In the genomic region with DNA sequence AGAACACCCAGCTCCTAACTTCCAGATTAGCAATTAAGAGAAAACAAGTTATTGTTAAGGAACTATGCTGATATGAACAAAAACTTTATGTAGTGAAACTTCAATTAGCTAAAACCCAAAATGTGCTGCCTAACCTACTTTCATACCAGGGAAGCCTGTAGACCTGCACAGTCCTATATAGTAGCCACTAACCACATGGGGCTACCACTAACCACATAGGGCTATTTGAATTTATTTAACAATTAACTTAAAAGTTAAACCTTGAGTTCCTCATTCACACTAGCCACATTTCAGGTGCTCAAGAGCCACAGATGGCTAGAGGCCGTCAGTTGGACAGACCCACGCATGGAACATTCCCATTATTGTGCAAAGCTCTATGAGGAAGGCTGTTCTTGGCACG, we compare ENCODE assay signal across 1 cellular context.
TF ChIP-seq lines count a peak whose summit lies in the region.

No MANE protein-coding gene starts in this region.

TF ChIP-seq in GM23338, 12 proteins besides CTCF, POLR2A, EP300 and RAD21 (continued from another document):
- TF ChIP-seq, protein P1, sequence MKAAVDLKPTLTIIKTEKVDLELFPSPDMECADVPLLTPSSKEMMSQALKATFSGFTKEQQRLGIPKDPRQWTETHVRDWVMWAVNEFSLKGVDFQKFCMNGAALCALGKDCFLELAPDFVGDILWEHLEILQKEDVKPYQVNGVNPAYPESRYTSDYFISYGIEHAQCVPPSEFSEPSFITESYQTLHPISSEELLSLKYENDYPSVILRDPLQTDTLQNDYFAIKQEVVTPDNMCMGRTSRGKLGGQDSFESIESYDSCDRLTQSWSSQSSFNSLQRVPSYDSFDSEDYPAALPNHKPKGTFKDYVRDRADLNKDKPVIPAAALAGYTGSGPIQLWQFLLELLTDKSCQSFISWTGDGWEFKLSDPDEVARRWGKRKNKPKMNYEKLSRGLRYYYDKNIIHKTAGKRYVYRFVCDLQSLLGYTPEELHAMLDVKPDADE (IDR thresholded peaks at IDR 0.05): no peak
- TF ChIP-seq, protein P2, sequence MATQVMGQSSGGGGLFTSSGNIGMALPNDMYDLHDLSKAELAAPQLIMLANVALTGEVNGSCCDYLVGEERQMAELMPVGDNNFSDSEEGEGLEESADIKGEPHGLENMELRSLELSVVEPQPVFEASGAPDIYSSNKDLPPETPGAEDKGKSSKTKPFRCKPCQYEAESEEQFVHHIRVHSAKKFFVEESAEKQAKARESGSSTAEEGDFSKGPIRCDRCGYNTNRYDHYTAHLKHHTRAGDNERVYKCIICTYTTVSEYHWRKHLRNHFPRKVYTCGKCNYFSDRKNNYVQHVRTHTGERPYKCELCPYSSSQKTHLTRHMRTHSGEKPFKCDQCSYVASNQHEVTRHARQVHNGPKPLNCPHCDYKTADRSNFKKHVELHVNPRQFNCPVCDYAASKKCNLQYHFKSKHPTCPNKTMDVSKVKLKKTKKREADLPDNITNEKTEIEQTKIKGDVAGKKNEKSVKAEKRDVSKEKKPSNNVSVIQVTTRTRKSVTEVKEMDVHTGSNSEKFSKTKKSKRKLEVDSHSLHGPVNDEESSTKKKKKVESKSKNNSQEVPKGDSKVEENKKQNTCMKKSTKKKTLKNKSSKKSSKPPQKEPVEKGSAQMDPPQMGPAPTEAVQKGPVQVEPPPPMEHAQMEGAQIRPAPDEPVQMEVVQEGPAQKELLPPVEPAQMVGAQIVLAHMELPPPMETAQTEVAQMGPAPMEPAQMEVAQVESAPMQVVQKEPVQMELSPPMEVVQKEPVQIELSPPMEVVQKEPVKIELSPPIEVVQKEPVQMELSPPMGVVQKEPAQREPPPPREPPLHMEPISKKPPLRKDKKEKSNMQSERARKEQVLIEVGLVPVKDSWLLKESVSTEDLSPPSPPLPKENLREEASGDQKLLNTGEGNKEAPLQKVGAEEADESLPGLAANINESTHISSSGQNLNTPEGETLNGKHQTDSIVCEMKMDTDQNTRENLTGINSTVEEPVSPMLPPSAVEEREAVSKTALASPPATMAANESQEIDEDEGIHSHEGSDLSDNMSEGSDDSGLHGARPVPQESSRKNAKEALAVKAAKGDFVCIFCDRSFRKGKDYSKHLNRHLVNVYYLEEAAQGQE (IDR thresholded peaks at IDR 0.05; ENCODE audit: unreplicated experiment): no peak
- TF ChIP-seq EZH2 (IDR thresholded peaks at IDR 0.05; ENCODE audit: low read depth, unreplicated experiment): no peak
- no peak for TF ChIP-seq ZNF114 (CRISPR knock-in tag; IDR thresholded peaks at IDR 0.05)
- no peak for TF ChIP-seq EZH2phosphoT487 (IDR thresholded peaks at IDR 0.05; ENCODE audit: unreplicated experiment)
- TF ChIP-seq STAT1 (IDR thresholded peaks at IDR 0.05; ENCODE audit: unreplicated experiment): no peak
